11 cellular contexts compared by ENCODE assay signal in genomic region chr21:41171210-41171609, GRCh38. TPM values are rescaled to one million over a fixed set of nuclear protein-coding genes. Genes with fewer than 3 reads are reported as not detected.
DNase-seq lines count a peak whose midpoint lies in the region; ATAC-seq, FAIRE-seq and TF ChIP-seq lines count a peak whose summit lies in the region.
"Had no signal": no experiment of that assay in that cellular context is flagged by ENCODE, and none has a peak within 500 bp of the region (broad histone marks: within the 10 kb centered on the region; RNA-seq: fewer than 3 reads in every experiment).

No MANE protein-coding gene starts in this region.

- H3K27ac ChIP-seq in suprapubic skin, result peak overlapping the region; percentile 95
- H3K27ac ChIP-seq: neural progenitor cell had no signal

- DNase-seq in NCI-H1105 (lab: John Stamatoyannopoulos, UW), result peak; percentile 64
- peak; percentile 87 for DNase-seq in bronchial epithelial cell (ENCODE audit: low read depth)
- peak; percentile 62 to 90 for DNase-seq in lower leg skin (ENCODE audit: low spot score in 2 of 2)
- DNase-seq in suprapubic skin (ENCODE audit: low spot score in 2 of 2), result no peak
- no peak for DNase-seq in Kasumi-1 (lab: John Stamatoyannopoulos, UW)
- DNase-seq in dedifferentiated amniotic fluid mesenchymal stem cell (ENCODE audit: extremely low spot score), result no peak
- DNase-seq in DMS53 (lab: John Stamatoyannopoulos, UW), result no peak
- DNase-seq: KBM-7, T1000 had no signal

- no peaks in the 10 kb centered on the region for H3K27me3 ChIP-seq in bronchial epithelial cell (ENCODE audit: control insufficient read depth, insufficient read depth, low read length)
- no peaks in the 10 kb centered on the region for H3K27me3 ChIP-seq in suprapubic skin

- H3K36me3 ChIP-seq in bronchial epithelial cell (ENCODE audit: control insufficient read depth, insufficient read depth, low read length) (peaks cover 1% of the 10 kb centered on the region), suprapubic skin (no peaks in the 10 kb centered on the region)
- H3K36me3 ChIP-seq: neural progenitor cell had no signal

- no peaks in the 10 kb centered on the region for H3K9me3 ChIP-seq in suprapubic skin

- 43 to 48% methylated on average over 8 of the region's 8 CpGs for WGBS in lower leg skin, 2 donors
- 44% methylated on average over 8 of the region's 8 CpGs for whole genome bisulfite sequencing in suprapubic skin

- intact Hi-C loops in lower leg skin (cut with DNase I; ENCODE audit: low total_unique reads), result no loop called here

- peak; percentile 75 for FAIRE-seq in bronchial epithelial cell (lab: Jason Lieb, UNC)

- TF ChIP-seq POLR2A in lower leg skin (IDR thresholded peaks at IDR 0.05) (no peak), suprapubic skin (IDR thresholded peaks at IDR 0.05) (peak in 1 of 2 donors; percentile 10)

- no peak for TF ChIP-seq EP300 in suprapubic skin (IDR thresholded peaks at IDR 0.05)

- H3K4me1 ChIP-seq in suprapubic skin, result peaks cover 49% of the 10 kb centered on the region

- TF ChIP-seq CTCF in bronchial epithelial cell (IDR thresholded peaks at IDR 0.05; ENCODE audit: insufficient read depth, low read length, severe bottlenecking), result no peak
- TF ChIP-seq CTCF in lower leg skin (IDR thresholded peaks at IDR 0.05), result no peak
- TF ChIP-seq CTCF in suprapubic skin (IDR thresholded peaks at IDR 0.05), result no peak

- H3K4me3 ChIP-seq in bronchial epithelial cell (ENCODE audit: low read depth, low read length) (no peak overlapping the region), lower leg skin (ENCODE audit: low read depth, poor library complexity, severe bottlenecking) (no peak overlapping the region), suprapubic skin (no peak overlapping the region)
- H3K4me3 ChIP-seq: neural progenitor cell had no signal

- ATAC-seq in SK-N-SH treated with all-trans-retinoic acid at 6 μM for 48 hours, result no peak

TF ChIP-seq in SK-N-SH treated with all-trans-retinoic acid at 6 μM for 48 hours, 23 proteins besides CTCF, POLR2A, EP300 and RAD21:
- TF ChIP-seq RARB (CRISPR knock-in tag; IDR thresholded peaks at IDR 0.05), result no peak

RNA-seq across cellular contexts. Expression of gene BACE2, which starts 3.2 kb away (rescaled TPM):
- 43.1 and 64.8 TPM in 2 replicates for total RNA-seq in bronchial epithelial cell
- total RNA-seq in lower leg skin, result 10 to 100 TPM; 12.2 to 44.7 (median 27.2) TPM
- total RNA-seq in suprapubic skin, result 10 to 100 TPM; 23.9 to 59.4 (median 36.6) TPM

Comparison
In these comparisons a context has a peak if more than half of its experiments do, and no peak if none do; other contexts are left out.
1. DNase-seq: peak in NCI-H1105 (single experiment), bronchial epithelial cell (single experiment) and lower leg skin (2 of 2); none in suprapubic skin (0 of 2), Kasumi-1 (0 of 2), dedifferentiated amniotic fluid mesenchymal stem cell (single experiment) and DMS53 (single experiment).